ENCODE assay signal across 16 cellular contexts in the genomic region with DNA sequence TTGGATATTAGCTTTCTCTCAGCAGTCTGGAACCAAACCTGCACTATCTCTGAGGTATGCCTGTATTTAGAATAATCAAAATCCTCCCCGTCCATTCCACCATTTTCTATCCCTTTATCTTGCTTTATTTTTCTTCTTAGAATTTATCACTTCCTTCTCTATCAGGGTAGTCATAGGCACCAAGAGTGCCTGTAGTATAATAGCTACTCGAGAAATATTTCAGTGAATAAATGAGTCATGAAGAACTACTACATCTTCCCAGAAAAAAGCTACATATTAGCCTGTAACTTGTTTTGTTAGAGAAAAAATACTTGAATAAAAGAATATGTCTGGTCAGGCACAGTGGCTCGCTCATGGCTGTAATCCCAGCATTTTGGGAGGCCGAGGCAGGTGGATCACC. TPM values are rescaled to one million over a fixed set of nuclear protein-coding genes. Genes with fewer than 3 reads are reported as not detected.
"Had no signal": no experiment of that assay in that cellular context is flagged by ENCODE, and none has a peak within 500 bp of the region (broad histone marks: within the 10 kb centered on the region; RNA-seq: fewer than 3 reads in every experiment).

No MANE protein-coding gene starts in this region.

- H3K4me3 ChIP-seq: lung, pancreas, transverse colon, vagina had no signal

- H3K27me3 ChIP-seq: pancreas, vagina had no signal

- H3K36me3 ChIP-seq: pancreas, transverse colon, vagina had no signal

- H3K4me1 ChIP-seq: transverse colon had no signal

- H3K27ac ChIP-seq: epithelial cell of prostate, pancreas, transverse colon, vagina had no signal

- H3K9me3 ChIP-seq: pancreas, transverse colon, vagina had no signal

- DNase-seq: activated CD4-positive, CD25-positive, alpha-beta regulatory T cell treated with anti-CD3 and anti-CD28 coated beads, Interleukin-2, amount 50 U/mL, for 72 hours; activated naive CD4-positive, alpha-beta T cell; activated naive CD8-positive, alpha-beta T cell treated with anti-CD3 and anti-CD28 coated beads, Interleukin-2, amount 10 ng/mL, durations not matched to agents 7 days and 5 days; activated T-cell treated with anti-CD3 and anti-CD28 coated beads for 4 hours; anterior cingulate cortex; dermis blood vessel endothelial cell; effector memory CD8-positive, alpha-beta T cell; islet precursor cell; pancreas; stimulated activated CD4-positive, alpha-beta T cell treated with anti-CD3 and anti-CD28 coated beads, Interleukin-2, amount 100 ng/mL, for 48 hours; stimulated activated naive B cell treated with anti-CD40 and anti-IgM and Interleukin-4, amounts not matched to agents 10 μg/mL and 1 μg/mL and 100 μg/mL, for 72 hours; transverse colon had no signal

- ATAC-seq: effector memory CD8-positive, alpha-beta T cell; pancreas; stimulated activated naive B cell treated with anti-CD40 and anti-IgM and Interleukin-4, amounts not matched to agents 10 μg/mL and 1 μg/mL and 100 μg/mL, for 72 hours had no signal

RNA-seq across cellular contexts. Expression of a gene that starts 4.3 kb away (rescaled TPM):
- total RNA-seq: bronchial epithelial cell, dermis blood vessel endothelial cell, vagina had no signal
